18 cellular contexts compared by ENCODE assay signal in the genomic region with DNA sequence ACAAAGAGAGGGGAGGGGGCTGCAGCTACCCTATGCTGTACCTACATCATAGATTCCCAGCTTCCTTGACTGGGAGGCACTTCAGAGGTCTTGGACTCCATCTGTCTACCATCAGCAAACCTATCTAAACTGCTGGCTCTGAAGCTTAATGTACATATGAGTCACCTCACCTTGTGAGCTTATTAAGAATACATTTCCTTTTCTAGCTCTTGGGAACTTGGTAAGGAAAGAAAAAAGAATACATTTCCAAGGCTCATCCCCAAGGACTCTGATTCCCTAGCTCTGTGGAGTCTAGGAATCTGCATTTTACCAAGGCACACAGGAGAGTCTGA. TPM values are rescaled to one million over a fixed set of nuclear protein-coding genes. Genes with fewer than 3 reads are reported as not detected.
DNase-seq lines count a peak whose midpoint lies in the region; ATAC-seq and TF ChIP-seq lines count a peak whose summit lies in the region.
"Had no signal": no experiment of that assay in that cellular context is flagged by ENCODE, and none has a peak within 500 bp of the region (broad histone marks: within the 10 kb centered on the region; RNA-seq: fewer than 3 reads in every experiment).

No MANE protein-coding gene starts in this region.

- no TSS peak for BruUV-seq in PC-3 (replicated peaks; lab: Mats Ljungman, UMichigan)

- TF ChIP-seq CTCF in PC-3 (conservative IDR thresholded peaks at IDR 0.05; ENCODE audit: low read depth, low read length) (no peak), endothelial cell (IDR thresholded peaks at IDR 0.05; ENCODE audit: unreplicated experiment) (no peak), mucosa of descending colon (IDR thresholded peaks at IDR 0.05) (no peak), stomach (IDR thresholded peaks at IDR 0.05) (no peak)

- H3K27me3 Mint-ChIP-seq in endothelial cell (ENCODE audit: unreplicated experiment): no peaks in the 10 kb centered on the region

- no peak for TF ChIP-seq POLR2A in stomach (IDR thresholded peaks at IDR 0.05)

- H3K4me3 Mint-ChIP-seq in endothelial cell (ENCODE audit: unreplicated experiment): no peak overlapping the region
- H3K4me3 Mint-ChIP-seq: activated CD4-positive, alpha-beta T cell treated with anti-CD3 and anti-CD28 coated beads, Interleukin-2, amount 10 ng/mL, durations not matched to agents 24 days and 14 days; CD8-positive, alpha-beta memory T cell; naive thymus-derived CD8-positive, alpha-beta T cell had no signal

- H3K9me2 ChIP-seq in PC-3 (replicated peaks; ENCODE audit: low read length): no peaks in the 10 kb centered on the region

- no peak overlapping the region for H3K9ac ChIP-seq in PC-3 (ENCODE audit: low read length)
- H3K9ac ChIP-seq: KMS-11 had no signal

- H3K27ac Mint-ChIP-seq in endothelial cell (ENCODE audit: unreplicated experiment): peak overlapping the region; percentile 36
- H3K27ac Mint-ChIP-seq: activated CD4-positive, alpha-beta T cell treated with anti-CD3 and anti-CD28 coated beads, Interleukin-2, amount 10 ng/mL, durations not matched to agents 24 days and 14 days had no signal

- in situ Hi-C loops in Caki2 (cut with HindIII; ENCODE audit: low pct_unique_long_range_greater_than_20kb, low sequenced_read_pairs): no loop called here

- H3K27me3 ChIP-seq in PC-3 (ENCODE audit: low read length) (peaks cover 46% of the 10 kb centered on the region), stomach (no peaks in the 10 kb centered on the region)

- H3K9me3 Mint-ChIP-seq in endothelial cell (ENCODE audit: unreplicated experiment): no peaks in the 10 kb centered on the region
- H3K9me3 Mint-ChIP-seq: activated CD4-positive, alpha-beta T cell treated with anti-CD3 and anti-CD28 coated beads, Interleukin-2, amount 10 ng/mL, durations not matched to agents 24 days and 14 days; CD8-positive, alpha-beta memory T cell; naive thymus-derived CD8-positive, alpha-beta T cell had no signal

- H3K9me3 ChIP-seq in PC-3 (ENCODE audit: low read length): no peaks in the 10 kb centered on the region
- H3K9me3 ChIP-seq in mucosa of descending colon: no peaks in the 10 kb centered on the region
- H3K9me3 ChIP-seq in stomach: no peaks in the 10 kb centered on the region
- H3K9me3 ChIP-seq: psoas muscle had no signal

- no peak overlapping the region for H2AFZ ChIP-seq in PC-3 (ENCODE audit: low read length)

- H3F3A ChIP-seq in PC-3 (ENCODE audit: low read length, unreplicated experiment): no peaks in the 10 kb centered on the region

- H3K4me3 ChIP-seq in PC-3 (ENCODE audit: low read length) (no peak overlapping the region), mucosa of descending colon (no peak overlapping the region), stomach (no peak overlapping the region)
- H3K4me3 ChIP-seq: psoas muscle had no signal

- POLR2A ChIA-PET in PC-3 (lab: Charles Lee; ENCODE audit: unreplicated experiment): interaction anchor here (0.6 kb wide), 1 partner anchor 98 kb away, joined by 5 read pairs; no protein-coding TSS in a partner anchor

- H3K36me3 ChIP-seq in PC-3 (ENCODE audit: low read depth, low read length): no peaks in the 10 kb centered on the region
- H3K36me3 ChIP-seq in mucosa of descending colon (ENCODE audit: low read depth): no peaks in the 10 kb centered on the region
- H3K36me3 ChIP-seq in stomach: no peaks in the 10 kb centered on the region

- H3K79me2 ChIP-seq in PC-3 (ENCODE audit: low read length): no peaks in the 10 kb centered on the region

- no peak overlapping the region for H3K4me2 ChIP-seq in PC-3 (ENCODE audit: low read length)
- H3K4me2 ChIP-seq: KMS-11 had no signal

- DNase-seq in Caki2 (ENCODE audit: low read depth) (peak; percentile 4), PC-3 (peak; percentile 40), endothelial cell (ENCODE audit: low spot score) (no peak), mucosa of descending colon (no peak), stomach (no peak), NCI-H2029 (lab: John Stamatoyannopoulos, UW) (no peak), NCI-H446 (lab: John Stamatoyannopoulos, UW) (no peak), DMS153 treated with DMSO at 0.1 percent for 48 hours (lab: John Stamatoyannopoulos, UW; ENCODE audit: unreplicated experiment) (no peak)
- DNase-seq: activated CD4-positive, alpha-beta T cell treated with anti-CD3 and anti-CD28 coated beads, Interleukin-2, amount 10 ng/mL, durations not matched to agents 24 days and 14 days; activated naive CD4-positive, alpha-beta T cell treated with Interleukin-2 at 50 U/mL for 16 hours; CD8-positive, alpha-beta memory T cell; GF-D8; H7; left ventricle myocardium superior; naive thymus-derived CD8-positive, alpha-beta T cell; NCI-H1105; psoas muscle had no signal

- no peak overlapping the region for H3K27ac ChIP-seq in PC-3 (ENCODE audit: low read length)
- no peak overlapping the region for H3K27ac ChIP-seq in stomach
- H3K27ac ChIP-seq: KMS-11, psoas muscle had no signal

- TF ChIP-seq EP300 in stomach (IDR thresholded peaks at IDR 0.05): no peak

- intact Hi-C loops in PC-3 (cut with micrococcal nuclease) (no loop called here), mucosa of descending colon (cut with DNase I, micrococcal nuclease) (no loop called here), stomach (cut with DNase I; ENCODE audit: low total_unique reads) (no loop called here)

- H3K4me1 Mint-ChIP-seq in endothelial cell (ENCODE audit: unreplicated experiment): peaks cover 20% of the 10 kb centered on the region
- H3K4me1 Mint-ChIP-seq: activated CD4-positive, alpha-beta T cell treated with anti-CD3 and anti-CD28 coated beads, Interleukin-2, amount 10 ng/mL, durations not matched to agents 24 days and 14 days; CD8-positive, alpha-beta memory T cell; naive thymus-derived CD8-positive, alpha-beta T cell had no signal

- H3K4me1 ChIP-seq in PC-3 (ENCODE audit: insufficient read depth, low read length): peaks cover 14% of the 10 kb centered on the region; the same call in 1 of the 2 replicates
- peaks cover 31% of the 10 kb centered on the region for H3K4me1 ChIP-seq in mucosa of descending colon (ENCODE audit: low read depth)
- H3K4me1 ChIP-seq in stomach: peaks cover 12 to 32% (median 27%) of the 10 kb centered on the region in 4 donors
- H3K4me1 ChIP-seq: psoas muscle had no signal

- CTCF ChIA-PET in PC-3 (lab: Charles Lee): interaction anchor here (0.9 kb wide), 2 partner anchors 15 to 153 kb away, joined by 3 read pairs; no protein-coding TSS in a partner anchor

- ATAC-seq in PC-3 (peak; percentile 85), mucosa of descending colon (peak; percentile 64)
- ATAC-seq: naive thymus-derived CD8-positive, alpha-beta T cell; psoas muscle had no signal

- H4K20me1 ChIP-seq in PC-3 (ENCODE audit: low read length): no peaks in the 10 kb centered on the region

- no peaks in the 10 kb centered on the region for H3K36me3 Mint-ChIP-seq in endothelial cell (ENCODE audit: low read depth, unreplicated experiment)
- H3K36me3 Mint-ChIP-seq: CD8-positive, alpha-beta memory T cell; naive thymus-derived CD8-positive, alpha-beta T cell had no signal

RNA-seq across cellular contexts. Expression of gene PRELP, which starts 50.0 kb away (rescaled TPM):
- not detected in 2 replicates for total RNA-seq in Caki2 (2014; rRNA removed; shearing (Covaris generic); ENCODE audit: low replicate concordance)
- total RNA-seq in PC-3 (2014; rRNA removed) (not detected in 2 replicates), endothelial cell (ENCODE audit: unreplicated experiment) (0.13 TPM), mucosa of descending colon (100 to 1,000 TPM in 1 of 3 donors, 1 to 10 TPM in 2; 5.5 to 174 (median 5.6) TPM), stomach (10 to 100 TPM in 3 of 5 donors, 1 to 10 TPM in 2; 1.1 to 29.8 (median 10.7) TPM)
- polyA plus RNA-seq in stomach: 10 to 100 TPM in 1 of 3 donors, 1 to 10 TPM in 2; 2.2 to 29.5 (median 3.2) TPM
- total RNA-seq: activated CD4-positive, alpha-beta T cell treated with anti-CD3 and anti-CD28 coated beads, Interleukin-2, amount 10 ng/mL, durations not matched to agents 24 days and 14 days; CD8-positive, alpha-beta memory T cell; naive thymus-derived CD8-positive, alpha-beta T cell had no signal
- polyA plus RNA-seq: CD8-positive, alpha-beta memory T cell; naive thymus-derived CD8-positive, alpha-beta T cell had no signal

Comparison
In these comparisons a context has a peak if more than half of its experiments do, and no peak if none do; other contexts are left out.
1. DNase-seq: peak in Caki2 (single experiment) and PC-3 (single experiment); none in endothelial cell (single experiment), mucosa of descending colon (0 of 3), stomach (single experiment), NCI-H2029 (single experiment), NCI-H446 (0 of 2) and DMS153 treated with DMSO at 0.1 percent for 48 hours (single experiment).